ENCODE assay signal across 23 cellular contexts in the genomic region with DNA sequence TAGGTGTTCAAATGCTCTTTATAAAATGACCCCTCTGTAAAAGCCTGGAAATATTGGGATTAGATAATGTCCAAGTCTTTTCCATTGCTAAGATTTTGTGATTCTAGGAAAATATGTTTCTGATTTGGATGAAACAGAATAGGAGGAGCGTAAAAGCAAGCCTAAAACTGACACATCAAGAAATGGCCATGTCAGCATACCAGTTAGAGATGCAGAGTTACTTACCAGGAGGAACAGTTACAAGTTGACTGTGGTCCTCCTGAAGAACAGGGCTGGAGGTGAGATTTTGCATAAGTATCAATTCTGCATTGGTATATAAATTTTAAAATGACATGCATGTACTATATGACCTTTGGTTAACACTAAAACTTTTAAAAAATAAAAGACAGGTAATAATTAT. TPM values are rescaled to one million over a fixed set of nuclear protein-coding genes. Genes with fewer than 3 reads are reported as not detected.
DNase-seq lines count a peak whose midpoint lies in the region; ATAC-seq, FAIRE-seq and TF ChIP-seq lines count a peak whose summit lies in the region.
"Had no signal": no experiment of that assay in that cellular context is flagged by ENCODE, and none has a peak within 500 bp of the region (broad histone marks: within the 10 kb centered on the region; RNA-seq: fewer than 3 reads in every experiment).

No MANE protein-coding gene starts in this region.

- peak overlapping the region; percentile 81 for H3K9ac ChIP-seq in adipocyte (ENCODE audit: low read length)
- H3K9ac ChIP-seq: BLaER1, GM23248 had no signal

- H3K27ac ChIP-seq in A549: no peak overlapping the region
- H3K27ac ChIP-seq in layer of hippocampus (ENCODE audit: low read depth, low read length): peak overlapping the region; percentile 32
- peak overlapping the region; percentile 40 to 76 for H3K27ac ChIP-seq in testis
- H3K27ac ChIP-seq: BLaER1, C4-2B, GM23248 had no signal

- no peak overlapping the region for H3K4me2 ChIP-seq in A549
- H3K4me2 ChIP-seq: BLaER1 had no signal

- CTCF ChIA-PET in A549 (lab: Yijun Ruan, JAX): interaction anchor here (1.7 kb wide), 1 partner anchor 9 kb away, joined by 5 read pairs; no protein-coding TSS in a partner anchor

- WGBS in A549 (ENCODE audit: missing lambda C conversion rate): 93% methylated on average over 1 of the region's 1 CpG
- WGBS in testis, 2 donors: 66 to 76% methylated on average over 1 of the region's 1 CpG

- TF ChIP-seq CTCF in A549 (IDR thresholded peaks at IDR 0.05): no peak
- TF ChIP-seq CTCF in testis (IDR thresholded peaks at IDR 0.05): no peak
- TF ChIP-seq CTCF in HFFc6 (IDR thresholded peaks at IDR 0.05): no peak

- TF ChIP-seq EP300 in A549 (IDR thresholded peaks at IDR 0.05): no peak

- no peak for FAIRE-seq in A549 (lab: Jason Lieb, UNC)
- FAIRE-seq: G401.6, GM12892, GM19239, H1 had no signal

- no peaks in the 10 kb centered on the region for H3K9me3 ChIP-seq in A549
- no peaks in the 10 kb centered on the region for H3K9me3 ChIP-seq in adipocyte (ENCODE audit: control insufficient read depth, low read length)
- H3K9me3 ChIP-seq in testis: no peaks in the 10 kb centered on the region
- H3K9me3 ChIP-seq: Caco-2 had no signal

- intact Hi-C loops in testis (cut with DNase I; ENCODE audit: low total_unique reads): no loop called here

- H3K27me3 ChIP-seq in adipocyte (replicated peaks; ENCODE audit: control insufficient read depth, insufficient read depth, low read length) (no peaks in the 10 kb centered on the region), layer of hippocampus (ENCODE audit: control insufficient read depth, insufficient read depth, low read length) (peaks cover 2% of the 10 kb centered on the region), testis (no peaks in the 10 kb centered on the region)
- H3K27me3 ChIP-seq: BLaER1 had no signal

- TF ChIP-seq POLR2A in A549 (IDR thresholded peaks at IDR 0.05; ENCODE audit: low read length) (no peak), testis (IDR thresholded peaks at IDR 0.05) (no peak)

- H3K27me3 Mint-ChIP-seq in HFFc6 (ENCODE audit: insufficient read depth): peaks cover 23% of the 10 kb centered on the region

- no peak for ATAC-seq in A549
- ATAC-seq: CD8-positive, alpha-beta T cell had no signal

- TF ChIP-seq RAD21 in A549 (conservative IDR thresholded peaks at IDR 0.05 in 1 of 2, IDR thresholded peaks at IDR 0.05 in 1 of 2): no peak

- H3K36me3 ChIP-seq in adipocyte (ENCODE audit: control insufficient read depth, insufficient read depth, low read length, severe bottlenecking) (no peaks in the 10 kb centered on the region), testis (ENCODE audit: low read depth, missing control alignments) (no peaks in the 10 kb centered on the region)
- H3K36me3 ChIP-seq: BLaER1 had no signal

- H3K4me1 ChIP-seq in A549 (no peaks in the 10 kb centered on the region), adipocyte (ENCODE audit: control insufficient read depth, insufficient read depth, low read length) (peaks cover 49% of the 10 kb centered on the region), testis (peaks cover 29% of the 10 kb centered on the region)
- H3K4me1 ChIP-seq: BLaER1, Caco-2 had no signal

- H3K4me1 Mint-ChIP-seq in HFFc6 (ENCODE audit: low read depth): peaks cover 6% of the 10 kb centered on the region
- H3K4me1 Mint-ChIP-seq: B cell; CD4-positive, CD25-positive, alpha-beta regulatory T cell had no signal

- H3K36me3 Mint-ChIP-seq in HFFc6 (ENCODE audit: low read depth): no peaks in the 10 kb centered on the region
- H3K36me3 Mint-ChIP-seq: CD4-positive, CD25-positive, alpha-beta regulatory T cell; CD8-positive, alpha-beta T cell had no signal

- no peak for DNase-seq in A549 (ENCODE audit: low read depth in 1 of 2, low spot score in 1 of 2)
- no peak for DNase-seq in adipocyte (ENCODE audit: low read depth)
- no peak for DNase-seq in testis
- DNase-seq in cerebellar cortex (ENCODE audit: low spot score): no peak
- no peak for DNase-seq in HFFc6
- no peak for DNase-seq in stimulated activated naive CD4-positive, alpha-beta T cell treated with Interleukin-2 at 50 U/mL for 16 hours (lab: John Stamatoyannopoulos, UW)
- DNase-seq in stimulated activated CD4-positive, alpha-beta T cell treated with anti-CD3 and anti-CD28 coated beads, Interleukin-4, amount 100 ng/mL, for 24 hours: no peak
- DNase-seq: Caco-2; CD4-positive, CD25-positive, alpha-beta regulatory T cell; CD8-positive, alpha-beta T cell; DMS153; DND-41; GM23248; H7; HCEC 1CT had no signal

- H3K9me3 Mint-ChIP-seq in HFFc6: no peaks in the 10 kb centered on the region
- H3K9me3 Mint-ChIP-seq: CD8-positive, alpha-beta T cell had no signal

- H3K4me3 Mint-ChIP-seq in HFFc6: no peak overlapping the region
- H3K4me3 Mint-ChIP-seq: B cell; CD8-positive, alpha-beta T cell had no signal

- POLR2A ChIA-PET in A549 (lab: Yijun Ruan, JAX): no interaction called here

- H3K27ac Mint-ChIP-seq in HFFc6: no peak overlapping the region
- H3K27ac Mint-ChIP-seq: B cell; CD4-positive, CD25-positive, alpha-beta regulatory T cell; CD8-positive, alpha-beta T cell had no signal

- no peak overlapping the region for H3K4me3 ChIP-seq in A549
- H3K4me3 ChIP-seq in adipocyte (ENCODE audit: low read length): no peak overlapping the region
- no peak overlapping the region for H3K4me3 ChIP-seq in testis
- H3K4me3 ChIP-seq: BLaER1, GM23248 had no signal

TF ChIP-seq in A549, 52 proteins besides CTCF, POLR2A, EP300 and RAD21:
- TF ChIP-seq FOXS1 (CRISPR knock-in tag; IDR thresholded peaks at IDR 0.05): no peak
- TF ChIP-seq MAFK (IDR thresholded peaks at IDR 0.05; ENCODE audit: partially characterized antibody): peak; percentile 46

RNA-seq across cellular contexts. Expression of a gene that starts 35.3 kb away (rescaled TPM):
- 4.6 and 5.0 TPM in 2 replicates for polyA plus RNA-seq in A549 (2011; rRNA removed)
- 3.4 and 3.7 TPM in 2 replicates for polyA plus RNA-seq in A549 (2012; cell fraction: cytosol; rRNA removed)
- 3.6 and 3.9 TPM in 2 replicates for polyA plus RNA-seq in A549 (2012; cell fraction: nucleus; rRNA removed)
- 4.2 to 5.3 TPM (median 4.5 TPM) in 3 replicates for polyA plus RNA-seq in A549 (2017; fragmentation: RNase III; extraction: RNeasy Plus Mini Kit Qiagen cat#74134 plus additional on column Dnase treatment)
- 8.7 and 11.8 TPM in 2 replicates for polyA minus RNA-seq in A549 (2011; rRNA and poly(A)+ RNA removed)
- 10 to 100 TPM; 14.6 to 17.2 TPM for total RNA-seq in testis
- 16.2 TPM for polyA plus RNA-seq in testis (ENCODE audit: insufficient read depth, low read depth, low replicate concordance)
- under 1 TPM in 5 of 6 experiments, not detected in 1; 0.14 to 0.51 (median 0.28) TPM for total RNA-seq in HFFc6 (2021; fragmentation: NEBNext Ultra II Directional; extraction: Animal tissue kit (Norgen Biotek cat#: 25700))
- total RNA-seq: CD4-positive, CD25-positive, alpha-beta regulatory T cell; CD8-positive, alpha-beta T cell; GM23248 had no signal
- polyA plus RNA-seq: CD4-positive, CD25-positive, alpha-beta regulatory T cell had no signal

Comparison
In these comparisons a context has a peak if more than half of its experiments do, and no peak if none do; other contexts are left out.
1. H3K27ac ChIP-seq: peak in layer of hippocampus (single experiment) and testis (2 of 2); none in A549 (0 of 2).
2. RNA of a gene that starts 35.3 kb away (total RNA-seq): 14.6 to 17.2 TPM in testis; 0.14 to 0.51 TPM in HFFc6; every median in the first group is over 10 times any median in the second.